In genomic region chr2:5897249-5897648, GRCh38 we compare ENCODE assay signal across 24 cellular contexts.
"Had no signal": no experiment of that assay in that cellular context is flagged by ENCODE, and none has a peak within 500 bp of the region (broad histone marks: within the 10 kb centered on the region; RNA-seq: fewer than 3 reads in every experiment).

No MANE protein-coding gene starts in this region.

- H3K27ac Mint-ChIP-seq: dendritic cell treated with granulocyte-macrophage colony-stimulating factor and Interleukin-4, amounts not matched to agents 40 ng/mL and 50 ng/mL, for 4 days; effector memory CD8-positive, alpha-beta T cell; endodermal cell had no signal

- DNase-seq: colonic mucosa; cortex of kidney; dermis blood vessel endothelial cell; dorsolateral prefrontal cortex; effector CD4-positive, alpha-beta T cell; effector CD8-positive, alpha-beta T cell; effector memory CD4-positive, alpha-beta T cell; effector memory CD8-positive, alpha-beta T cell; endodermal cell; erythroblast; esophagus squamous epithelium; foreskin fibroblast; foreskin keratinocyte; foreskin melanocyte; gastrocnemius medialis; glutamatergic neuron; head of caudate nucleus; heart left ventricle; heart right ventricle had no signal

- H3K4me1 ChIP-seq: colonic mucosa, esophagus squamous epithelium, foreskin keratinocyte, gastrocnemius medialis, gastroesophageal sphincter, heart left ventricle, heart right ventricle had no signal

- H3K4me3 ChIP-seq: colonic mucosa, coronary artery, dorsolateral prefrontal cortex, esophagus squamous epithelium, gastrocnemius medialis, gastroesophageal sphincter, heart left ventricle, heart right ventricle had no signal

- H3K27ac ChIP-seq: colonic mucosa, coronary artery, dorsolateral prefrontal cortex, epithelial cell of prostate, esophagus squamous epithelium, foreskin keratinocyte, gastrocnemius medialis, gastroesophageal sphincter, heart left ventricle, heart right ventricle had no signal

- H3K9me3 Mint-ChIP-seq: endodermal cell had no signal

- H3K4me3 Mint-ChIP-seq: dendritic cell treated with granulocyte-macrophage colony-stimulating factor and Interleukin-4, amounts not matched to agents 40 ng/mL and 50 ng/mL, for 4 days; effector memory CD8-positive, alpha-beta T cell; endodermal cell had no signal

- H3K4me1 Mint-ChIP-seq: endodermal cell had no signal

- H3K27me3 ChIP-seq: colonic mucosa, esophagus squamous epithelium, foreskin keratinocyte, gastrocnemius medialis, gastroesophageal sphincter, heart left ventricle, heart right ventricle had no signal

- H3K9me3 ChIP-seq: colonic mucosa, gastrocnemius medialis, heart right ventricle had no signal

- H3K36me3 ChIP-seq: colonic mucosa, esophagus squamous epithelium, gastrocnemius medialis, gastroesophageal sphincter, heart left ventricle, heart right ventricle had no signal

- H3K27me3 Mint-ChIP-seq: dendritic cell treated with granulocyte-macrophage colony-stimulating factor and Interleukin-4, amounts not matched to agents 40 ng/mL and 50 ng/mL, for 4 days; effector memory CD8-positive, alpha-beta T cell had no signal

- ATAC-seq: effector memory CD8-positive, alpha-beta T cell; esophagus mucosa; foreskin keratinocyte; gastrocnemius medialis; gastroesophageal sphincter; heart left ventricle; heart right ventricle had no signal
